In the genomic region with DNA sequence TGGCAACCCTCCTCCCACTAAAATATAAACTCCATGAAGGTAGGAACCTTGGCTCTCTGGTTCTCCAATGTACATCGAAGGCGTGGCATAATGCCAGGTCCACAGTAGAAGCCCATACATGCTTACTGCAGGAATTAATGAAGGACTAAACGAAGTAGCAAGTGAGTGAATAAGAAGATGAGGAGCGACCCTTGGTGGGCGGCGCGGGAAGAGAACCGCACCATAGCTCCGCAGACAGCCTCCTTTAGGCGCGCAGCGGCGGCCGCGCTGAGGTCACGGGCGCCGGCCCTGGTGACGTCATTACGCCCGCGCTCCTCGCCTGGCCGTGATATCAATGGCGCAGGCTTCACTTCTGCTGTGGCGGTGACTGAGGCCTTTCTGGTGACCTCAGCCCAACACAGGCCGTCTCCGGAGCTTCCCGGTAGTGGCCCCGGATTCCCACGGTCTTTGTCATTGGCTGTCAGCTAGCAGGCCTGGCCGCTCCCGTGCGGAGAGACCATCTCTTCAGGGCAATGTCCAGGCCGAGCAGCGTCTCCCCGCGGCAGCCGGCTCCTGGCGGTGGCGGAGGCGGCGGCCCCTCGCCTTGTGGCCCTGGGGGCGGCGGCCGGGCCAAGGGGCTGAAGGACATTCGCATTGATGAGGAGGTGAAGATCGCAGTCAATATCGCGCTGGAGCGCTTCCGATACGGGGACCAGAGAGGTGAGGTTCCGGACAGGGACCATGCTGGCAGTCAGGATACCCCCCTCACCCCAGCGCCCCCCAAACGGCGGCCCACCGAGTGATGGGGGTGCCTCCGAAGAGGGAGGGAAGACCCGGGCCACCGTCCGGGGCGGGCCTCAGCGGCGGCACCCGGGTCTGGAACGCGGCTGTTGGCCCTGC, we compare ENCODE assay signal across 1 cellular context.
A peak's percentile ranks its signal among the peaks of the same experiment; 100 is the strongest.
TF ChIP-seq lines count a peak whose summit lies in the region.

TSS of gene YTHDC2 (plus strand) at position 311 of the 879 bp plus-strand sequence. CDS start at position 513, 202 bp downstream.

TF ChIP-seq in K562, 482 proteins besides CTCF, POLR2A, EP300 and RAD21 (continued from another document and continues in another):
- peak; percentile 87 for TF ChIP-seq EGR1 (conservative IDR thresholded peaks at IDR 0.05)
- TF ChIP-seq NCOA2 (IDR thresholded peaks at IDR 0.05; ENCODE audit: partially characterized antibody in 2 of 2), result no peak
- TF ChIP-seq RBM22 (IDR thresholded peaks at IDR 0.05; ENCODE audit: low read depth, low read length, poor library complexity, severe bottlenecking), result no peak
- TF ChIP-seq NCOR1 (IDR thresholded peaks at IDR 0.05), result no peak
- no peak for TF ChIP-seq ZNF41 (CRISPR knock-in tag; conservative IDR thresholded peaks at IDR 0.05)
- no peak for TF ChIP-seq ZNF12 (CRISPR knock-in tag; IDR thresholded peaks at IDR 0.05)
- TF ChIP-seq CEBPG (CRISPR knock-in tag; IDR thresholded peaks at IDR 0.05), result peak; percentile 22; the same call in 1 of the 2 replicates
- TF ChIP-seq CEBPG (tag; conservative IDR thresholded peaks at IDR 0.05 in 1 of 2, IDR thresholded peaks at IDR 0.05 in 1 of 2), result no peak
- 0 out of 2 replicates have a peak, but pooled peaks have one; percentile 44 for TF ChIP-seq E2F4 (CRISPR knock-in tag; IDR thresholded peaks at IDR 0.05; ENCODE audit: low read depth)
- TF ChIP-seq ZNF175 (CRISPR knock-in tag; IDR thresholded peaks at IDR 0.05; ENCODE audit: low read depth), result peak; percentile 39; the same call in 1 of the 2 replicates
- TF ChIP-seq PHF20 (IDR thresholded peaks at IDR 0.05; ENCODE audit: partially characterized antibody), result peak; percentile 85
- no peak for TF ChIP-seq SRSF3 (IDR thresholded peaks at IDR 0.05; ENCODE audit: insufficient read depth, low read length)
- TF ChIP-seq WHSC1 (IDR thresholded peaks at IDR 0.05; ENCODE audit: low read length), result no peak
- TF ChIP-seq CC2D1A (IDR thresholded peaks at IDR 0.05), result 0 out of 2 replicates have a peak, but pooled peaks have one; percentile 20
- peak; percentile 58; the same call in 1 of the 2 replicates for TF ChIP-seq ZBTB17 (CRISPR knock-in tag; IDR thresholded peaks at IDR 0.05)
- TF ChIP-seq, protein P1, sequence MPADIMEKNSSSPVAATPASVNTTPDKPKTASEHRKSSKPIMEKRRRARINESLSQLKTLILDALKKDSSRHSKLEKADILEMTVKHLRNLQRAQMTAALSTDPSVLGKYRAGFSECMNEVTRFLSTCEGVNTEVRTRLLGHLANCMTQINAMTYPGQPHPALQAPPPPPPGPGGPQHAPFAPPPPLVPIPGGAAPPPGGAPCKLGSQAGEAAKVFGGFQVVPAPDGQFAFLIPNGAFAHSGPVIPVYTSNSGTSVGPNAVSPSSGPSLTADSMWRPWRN (IDR thresholded peaks at IDR 0.05; ENCODE audit: low read depth), result no peak
- no peak for TF ChIP-seq ZNF696 (CRISPR knock-in tag; conservative IDR thresholded peaks at IDR 0.05)
- TF ChIP-seq FOXJ3 (CRISPR knock-in tag; IDR thresholded peaks at IDR 0.05), result no peak
- TF ChIP-seq, protein P2, sequence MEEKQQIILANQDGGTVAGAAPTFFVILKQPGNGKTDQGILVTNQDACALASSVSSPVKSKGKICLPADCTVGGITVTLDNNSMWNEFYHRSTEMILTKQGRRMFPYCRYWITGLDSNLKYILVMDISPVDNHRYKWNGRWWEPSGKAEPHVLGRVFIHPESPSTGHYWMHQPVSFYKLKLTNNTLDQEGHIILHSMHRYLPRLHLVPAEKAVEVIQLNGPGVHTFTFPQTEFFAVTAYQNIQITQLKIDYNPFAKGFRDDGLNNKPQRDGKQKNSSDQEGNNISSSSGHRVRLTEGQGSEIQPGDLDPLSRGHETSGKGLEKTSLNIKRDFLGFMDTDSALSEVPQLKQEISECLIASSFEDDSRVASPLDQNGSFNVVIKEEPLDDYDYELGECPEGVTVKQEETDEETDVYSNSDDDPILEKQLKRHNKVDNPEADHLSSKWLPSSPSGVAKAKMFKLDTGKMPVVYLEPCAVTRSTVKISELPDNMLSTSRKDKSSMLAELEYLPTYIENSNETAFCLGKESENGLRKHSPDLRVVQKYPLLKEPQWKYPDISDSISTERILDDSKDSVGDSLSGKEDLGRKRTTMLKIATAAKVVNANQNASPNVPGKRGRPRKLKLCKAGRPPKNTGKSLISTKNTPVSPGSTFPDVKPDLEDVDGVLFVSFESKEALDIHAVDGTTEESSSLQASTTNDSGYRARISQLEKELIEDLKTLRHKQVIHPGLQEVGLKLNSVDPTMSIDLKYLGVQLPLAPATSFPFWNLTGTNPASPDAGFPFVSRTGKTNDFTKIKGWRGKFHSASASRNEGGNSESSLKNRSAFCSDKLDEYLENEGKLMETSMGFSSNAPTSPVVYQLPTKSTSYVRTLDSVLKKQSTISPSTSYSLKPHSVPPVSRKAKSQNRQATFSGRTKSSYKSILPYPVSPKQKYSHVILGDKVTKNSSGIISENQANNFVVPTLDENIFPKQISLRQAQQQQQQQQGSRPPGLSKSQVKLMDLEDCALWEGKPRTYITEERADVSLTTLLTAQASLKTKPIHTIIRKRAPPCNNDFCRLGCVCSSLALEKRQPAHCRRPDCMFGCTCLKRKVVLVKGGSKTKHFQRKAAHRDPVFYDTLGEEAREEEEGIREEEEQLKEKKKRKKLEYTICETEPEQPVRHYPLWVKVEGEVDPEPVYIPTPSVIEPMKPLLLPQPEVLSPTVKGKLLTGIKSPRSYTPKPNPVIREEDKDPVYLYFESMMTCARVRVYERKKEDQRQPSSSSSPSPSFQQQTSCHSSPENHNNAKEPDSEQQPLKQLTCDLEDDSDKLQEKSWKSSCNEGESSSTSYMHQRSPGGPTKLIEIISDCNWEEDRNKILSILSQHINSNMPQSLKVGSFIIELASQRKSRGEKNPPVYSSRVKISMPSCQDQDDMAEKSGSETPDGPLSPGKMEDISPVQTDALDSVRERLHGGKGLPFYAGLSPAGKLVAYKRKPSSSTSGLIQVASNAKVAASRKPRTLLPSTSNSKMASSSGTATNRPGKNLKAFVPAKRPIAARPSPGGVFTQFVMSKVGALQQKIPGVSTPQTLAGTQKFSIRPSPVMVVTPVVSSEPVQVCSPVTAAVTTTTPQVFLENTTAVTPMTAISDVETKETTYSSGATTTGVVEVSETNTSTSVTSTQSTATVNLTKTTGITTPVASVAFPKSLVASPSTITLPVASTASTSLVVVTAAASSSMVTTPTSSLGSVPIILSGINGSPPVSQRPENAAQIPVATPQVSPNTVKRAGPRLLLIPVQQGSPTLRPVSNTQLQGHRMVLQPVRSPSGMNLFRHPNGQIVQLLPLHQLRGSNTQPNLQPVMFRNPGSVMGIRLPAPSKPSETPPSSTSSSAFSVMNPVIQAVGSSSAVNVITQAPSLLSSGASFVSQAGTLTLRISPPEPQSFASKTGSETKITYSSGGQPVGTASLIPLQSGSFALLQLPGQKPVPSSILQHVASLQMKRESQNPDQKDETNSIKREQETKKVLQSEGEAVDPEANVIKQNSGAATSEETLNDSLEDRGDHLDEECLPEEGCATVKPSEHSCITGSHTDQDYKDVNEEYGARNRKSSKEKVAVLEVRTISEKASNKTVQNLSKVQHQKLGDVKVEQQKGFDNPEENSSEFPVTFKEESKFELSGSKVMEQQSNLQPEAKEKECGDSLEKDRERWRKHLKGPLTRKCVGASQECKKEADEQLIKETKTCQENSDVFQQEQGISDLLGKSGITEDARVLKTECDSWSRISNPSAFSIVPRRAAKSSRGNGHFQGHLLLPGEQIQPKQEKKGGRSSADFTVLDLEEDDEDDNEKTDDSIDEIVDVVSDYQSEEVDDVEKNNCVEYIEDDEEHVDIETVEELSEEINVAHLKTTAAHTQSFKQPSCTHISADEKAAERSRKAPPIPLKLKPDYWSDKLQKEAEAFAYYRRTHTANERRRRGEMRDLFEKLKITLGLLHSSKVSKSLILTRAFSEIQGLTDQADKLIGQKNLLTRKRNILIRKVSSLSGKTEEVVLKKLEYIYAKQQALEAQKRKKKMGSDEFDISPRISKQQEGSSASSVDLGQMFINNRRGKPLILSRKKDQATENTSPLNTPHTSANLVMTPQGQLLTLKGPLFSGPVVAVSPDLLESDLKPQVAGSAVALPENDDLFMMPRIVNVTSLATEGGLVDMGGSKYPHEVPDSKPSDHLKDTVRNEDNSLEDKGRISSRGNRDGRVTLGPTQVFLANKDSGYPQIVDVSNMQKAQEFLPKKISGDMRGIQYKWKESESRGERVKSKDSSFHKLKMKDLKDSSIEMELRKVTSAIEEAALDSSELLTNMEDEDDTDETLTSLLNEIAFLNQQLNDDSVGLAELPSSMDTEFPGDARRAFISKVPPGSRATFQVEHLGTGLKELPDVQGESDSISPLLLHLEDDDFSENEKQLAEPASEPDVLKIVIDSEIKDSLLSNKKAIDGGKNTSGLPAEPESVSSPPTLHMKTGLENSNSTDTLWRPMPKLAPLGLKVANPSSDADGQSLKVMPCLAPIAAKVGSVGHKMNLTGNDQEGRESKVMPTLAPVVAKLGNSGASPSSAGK (IDR thresholded peaks at IDR 0.05), result no peak
- TF ChIP-seq CBX8 (IDR thresholded peaks at IDR 0.05; ENCODE audit: borderline replicate concordance, extremely low read depth, low read depth, low read length, poor library complexity, severe bottlenecking), result no peak
- no peak for TF ChIP-seq DEAF1 (CRISPR knock-in tag; IDR thresholded peaks at IDR 0.05)
- no peak for TF ChIP-seq ZNF217 (CRISPR knock-in tag; IDR thresholded peaks at IDR 0.05)
- no peak for TF ChIP-seq ZNF384 (IDR thresholded peaks at IDR 0.05; ENCODE audit: low read depth, low read length)
- TF ChIP-seq TOE1 (IDR thresholded peaks at IDR 0.05; ENCODE audit: borderline replicate concordance), result 0 out of 2 replicates have a peak, but pooled peaks have one; percentile 19
- no peak for TF ChIP-seq TOE1 (CRISPR knock-in tag; IDR thresholded peaks at IDR 0.05; ENCODE audit: borderline replicate concordance, low read depth)
- TF ChIP-seq ZNF583 (CRISPR knock-in tag; IDR thresholded peaks at IDR 0.05), result no peak
- TF ChIP-seq SMARCC2 (IDR thresholded peaks at IDR 0.05; ENCODE audit: low read depth), result no peak
- peak; percentile 87 for TF ChIP-seq MTA3 (IDR thresholded peaks at IDR 0.05; ENCODE audit: borderline replicate concordance)
- no peak for TF ChIP-seq TARDBP (IDR thresholded peaks at IDR 0.05)
- no peak; the same call in 1 of the 2 replicates for TF ChIP-seq ERF (CRISPR knock-in tag; IDR thresholded peaks at IDR 0.05)
- no peak for TF ChIP-seq FOXJ2 (tag; IDR thresholded peaks at IDR 0.05)
- TF ChIP-seq C11orf30 (IDR thresholded peaks at IDR 0.05; ENCODE audit: low read depth), result peak; percentile 77
- no peak for TF ChIP-seq RFX7 (CRISPR knock-in tag; IDR thresholded peaks at IDR 0.05)
- no peak for TF ChIP-seq ZNF23 (CRISPR knock-in tag; IDR thresholded peaks at IDR 0.05)
- TF ChIP-seq THRB (CRISPR knock-in tag; conservative IDR thresholded peaks at IDR 0.05), result no peak
- TF ChIP-seq ZNF174 (CRISPR knock-in tag; IDR thresholded peaks at IDR 0.05), result no peak
- TF ChIP-seq HIVEP1 (CRISPR knock-in tag; IDR thresholded peaks at IDR 0.05), result no peak
- TF ChIP-seq, protein P3, sequence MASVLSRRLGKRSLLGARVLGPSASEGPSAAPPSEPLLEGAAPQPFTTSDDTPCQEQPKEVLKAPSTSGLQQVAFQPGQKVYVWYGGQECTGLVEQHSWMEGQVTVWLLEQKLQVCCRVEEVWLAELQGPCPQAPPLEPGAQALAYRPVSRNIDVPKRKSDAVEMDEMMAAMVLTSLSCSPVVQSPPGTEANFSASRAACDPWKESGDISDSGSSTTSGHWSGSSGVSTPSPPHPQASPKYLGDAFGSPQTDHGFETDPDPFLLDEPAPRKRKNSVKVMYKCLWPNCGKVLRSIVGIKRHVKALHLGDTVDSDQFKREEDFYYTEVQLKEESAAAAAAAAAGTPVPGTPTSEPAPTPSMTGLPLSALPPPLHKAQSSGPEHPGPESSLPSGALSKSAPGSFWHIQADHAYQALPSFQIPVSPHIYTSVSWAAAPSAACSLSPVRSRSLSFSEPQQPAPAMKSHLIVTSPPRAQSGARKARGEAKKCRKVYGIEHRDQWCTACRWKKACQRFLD (CRISPR knock-in tag; IDR thresholded peaks at IDR 0.05), result no peak
- TF ChIP-seq, protein P4, sequence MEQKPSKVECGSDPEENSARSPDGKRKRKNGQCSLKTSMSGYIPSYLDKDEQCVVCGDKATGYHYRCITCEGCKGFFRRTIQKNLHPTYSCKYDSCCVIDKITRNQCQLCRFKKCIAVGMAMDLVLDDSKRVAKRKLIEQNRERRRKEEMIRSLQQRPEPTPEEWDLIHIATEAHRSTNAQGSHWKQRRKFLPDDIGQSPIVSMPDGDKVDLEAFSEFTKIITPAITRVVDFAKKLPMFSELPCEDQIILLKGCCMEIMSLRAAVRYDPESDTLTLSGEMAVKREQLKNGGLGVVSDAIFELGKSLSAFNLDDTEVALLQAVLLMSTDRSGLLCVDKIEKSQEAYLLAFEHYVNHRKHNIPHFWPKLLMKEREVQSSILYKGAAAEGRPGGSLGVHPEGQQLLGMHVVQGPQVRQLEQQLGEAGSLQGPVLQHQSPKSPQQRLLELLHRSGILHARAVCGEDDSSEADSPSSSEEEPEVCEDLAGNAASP (IDR thresholded peaks at IDR 0.05), result no peak
- TF ChIP-seq ZNF212 (CRISPR knock-in tag; IDR thresholded peaks at IDR 0.05), result no peak
- TF ChIP-seq GABPA (tag; conservative IDR thresholded peaks at IDR 0.05; ENCODE audit: low read depth), result no peak
- no peak for TF ChIP-seq ZBED1 (IDR thresholded peaks at IDR 0.05)
